ENCODE assay signal across 21 cellular contexts in genomic region chr5:171745602-171746001, GRCh38. TPM values are rescaled to one million over a fixed set of nuclear protein-coding genes. Genes with fewer than 3 reads are reported as not detected.
DNase-seq lines count a peak whose midpoint lies in the region; ATAC-seq and TF ChIP-seq lines count a peak whose summit lies in the region.
"Had no signal": no experiment of that assay in that cellular context is flagged by ENCODE, and none has a peak within 500 bp of the region (broad histone marks: within the 10 kb centered on the region; RNA-seq: fewer than 3 reads in every experiment).

No MANE protein-coding gene starts in this region.

- H3K4me3 ChIP-seq in GM23248 (no peak overlapping the region), foreskin fibroblast (ENCODE audit: low read depth in 1 of 2, low read length in 2 of 2) (no peak overlapping the region), WERI-Rb-1 (ENCODE audit: low read depth, low read length) (no peak overlapping the region), upper lobe of right lung (no peak overlapping the region)
- H3K4me3 ChIP-seq: A549, MG63 had no signal

- H3K27me3 ChIP-seq in GM23248 (replicated peaks; ENCODE audit: insufficient read depth) (no peaks in the 10 kb centered on the region), WERI-Rb-1 (ENCODE audit: insufficient read depth, low read depth, severe bottlenecking) (peaks cover 22% of the 10 kb centered on the region), upper lobe of right lung (no peaks in the 10 kb centered on the region)
- H3K27me3 ChIP-seq: MG63 had no signal

- no peaks in the 10 kb centered on the region for H3K9me2 ChIP-seq in GM23248 (ENCODE audit: insufficient read depth)

- no peak overlapping the region for H3K4me2 ChIP-seq in GM23248 (ENCODE audit: unreplicated experiment)
- H3K4me2 ChIP-seq: A549 had no signal

- no peaks in the 10 kb centered on the region for H4K20me1 ChIP-seq in GM23248 (ENCODE audit: insufficient read depth)

- no peak overlapping the region for H3K9ac ChIP-seq in GM23248

- H2AFZ ChIP-seq in GM23248 = no peak overlapping the region

- no peaks in the 10 kb centered on the region for H3K9me3 ChIP-seq in GM23248 (ENCODE audit: low read depth)
- no peaks in the 10 kb centered on the region for H3K9me3 ChIP-seq in WERI-Rb-1 (ENCODE audit: severe bottlenecking)
- H3K9me3 ChIP-seq in upper lobe of right lung = no peaks in the 10 kb centered on the region
- H3K9me3 ChIP-seq: A549, MG63 had no signal

- TF ChIP-seq CTCF in AG09319 (IDR thresholded peaks at IDR 0.05; ENCODE audit: low read depth, low read length) (no peak), foreskin fibroblast (IDR thresholded peaks at IDR 0.05; ENCODE audit: low read depth, low read length) (no peak), WERI-Rb-1 (IDR thresholded peaks at IDR 0.05; ENCODE audit: low read depth, low read length) (no peak), upper lobe of right lung (IDR thresholded peaks at IDR 0.05) (no peak)

- no peaks in the 10 kb centered on the region for H3K36me3 ChIP-seq in GM23248 (ENCODE audit: low read depth)
- H3K36me3 ChIP-seq in WERI-Rb-1 = no peaks in the 10 kb centered on the region
- no peaks in the 10 kb centered on the region for H3K36me3 ChIP-seq in upper lobe of right lung
- H3K36me3 ChIP-seq: MG63 had no signal

- 26% methylated on average over 5 of the region's 5 CpGs for WGBS in GM23248 (ENCODE audit: low coverage in 1 of 2, low lambda C conversion rate in 2 of 2, missing lambda C conversion rate in 2 of 2), 2 experiments

- H3K27ac ChIP-seq in GM23248 (no peak overlapping the region), WERI-Rb-1 (no peak overlapping the region), upper lobe of right lung (no peak overlapping the region)
- H3K27ac ChIP-seq: A549 had no signal

- in situ Hi-C loops in GM23248 (cut with MboI) = no loop called here

- H3K4me1 ChIP-seq in GM23248 (ENCODE audit: insufficient read depth) (peaks cover 5% of the 10 kb centered on the region; the same call in 1 of the 2 replicates), upper lobe of right lung (no peaks in the 10 kb centered on the region)
- H3K4me1 ChIP-seq: A549 had no signal

- no peaks in the 10 kb centered on the region for H3K79me2 ChIP-seq in GM23248 (ENCODE audit: insufficient read depth)

- no peaks in the 10 kb centered on the region for H3F3A ChIP-seq in GM23248 (ENCODE audit: insufficient read depth)

- DNase-seq in AG09319 (ENCODE audit: extremely low read depth, low read depth) (peak; percentile 79), GM23248 (peak; percentile 13), foreskin fibroblast (peak; percentile 21 to 57), kidney tubule cell (ENCODE audit: low spot score) (peak; percentile 66), ureter (ENCODE audit: low spot score) (no peak), WERI-Rb-1 (no peak), upper lobe of right lung (no peak)
- DNase-seq: AML-193; Calu3; CD4-positive, CD25-positive, alpha-beta regulatory T cell; DMS53; H9; IMR-90; Karpas-422; MG63; NCI-H1092; NCI-H2081 treated with DMSO at 0.1 percent for 48 hours; NCI-H524 had no signal

- intact Hi-C loops in upper lobe of right lung (cut with DNase I) = no loop called here

- no peak for ATAC-seq in HG03432 (IDR thresholded peaks at IDR 0.05; ENCODE audit: unreplicated experiment)
- ATAC-seq in upper lobe of right lung = no peak
- ATAC-seq: A549 had no signal

RNA-seq across cellular contexts. Expression of gene SMIM23, which starts 40.0 kb away (rescaled TPM):
- total RNA-seq in GM23248 (2014; rRNA removed; shearing (Covaris generic)) = not detected in 2 replicates
- polyA plus RNA-seq in GM23248 (2016; fragmentation: Nextera tagmentation; extraction: Ambion mirVana) = not detected in 2 replicates
- total RNA-seq in ureter (not detected), upper lobe of right lung (not detected)
- total RNA-seq: Calu3; CD4-positive, CD25-positive, alpha-beta regulatory T cell; H9; HT-29; IMR-90 had no signal
- polyA plus RNA-seq: A549; CD4-positive, CD25-positive, alpha-beta regulatory T cell; IMR-90 had no signal

Comparison
In these comparisons a context has a peak if more than half of its experiments do, and no peak if none do; other contexts are left out.
1. DNase-seq: peak in AG09319 (single experiment), GM23248 (single experiment), foreskin fibroblast (2 of 2) and kidney tubule cell (single experiment); none in ureter (single experiment), WERI-Rb-1 (single experiment) and upper lobe of right lung (single experiment).